ENCODE assay signal across 32 cellular contexts in the genomic region with DNA sequence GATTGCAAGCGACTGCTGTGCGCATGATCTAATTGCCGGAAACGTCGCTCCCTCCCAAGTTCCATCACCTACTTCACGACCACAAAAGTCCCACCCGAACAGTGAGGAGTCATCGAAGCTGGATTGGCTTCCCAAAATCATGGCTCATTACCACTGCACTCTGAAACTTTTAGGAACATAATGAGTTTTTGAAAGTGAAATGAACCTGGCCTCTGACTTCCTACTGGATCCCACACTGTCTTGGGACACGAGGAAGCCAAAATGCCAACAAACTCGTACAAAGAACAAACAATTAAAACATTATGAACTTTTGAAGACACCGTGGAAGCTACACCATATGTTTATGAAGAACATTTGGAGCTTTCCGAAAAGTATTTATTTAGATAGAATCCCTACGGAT.
"Had no signal": no experiment of that assay in that cellular context is flagged by ENCODE, and none has a peak within 500 bp of the region (broad histone marks: within the 10 kb centered on the region; RNA-seq: fewer than 3 reads in every experiment).

No MANE protein-coding gene starts in this region.

- ATAC-seq: activated naive CD4-positive, alpha-beta T cell treated with anti-CD3 and anti-CD28 coated beads, Interleukin-2, amount 50 U/mL, for 72 hours; activated naive CD8-positive, alpha-beta T cell treated with anti-CD3 and anti-CD28 coated beads, Interleukin-2, amount 50 U/mL, for 24 hours; activated T-cell treated with anti-CD3 and anti-CD28 coated beads, Interleukin-2, amount 50 U/mL, for 4 hours; activated T-cell treated with anti-CD3 and anti-CD28 coated beads, Interleukin-2, amount 50 U/mL, for 72 hours; activated T-helper 17 cell treated with anti-CD3 and anti-CD28 coated beads, Interleukin-2, amount 50 U/mL, for 72 hours; body of pancreas had no signal

- H3K27ac ChIP-seq: adrenal gland, ascending aorta, body of pancreas, brain microvascular endothelial cell, breast epithelium, cardiac muscle cell had no signal

- H3K4me1 ChIP-seq: adrenal gland, ascending aorta, body of pancreas, breast epithelium had no signal

- H3K27me3 ChIP-seq: adrenal gland, ascending aorta, body of pancreas, brain microvascular endothelial cell, breast epithelium, cardiac muscle cell had no signal

- H3K36me3 ChIP-seq: adrenal gland, ascending aorta, brain microvascular endothelial cell, breast epithelium, cardiac muscle cell had no signal

- DNase-seq: activated effector memory CD4-positive, alpha-beta T cell treated with anti-CD3 and anti-CD28 coated beads, Interleukin-2, amount 50 U/mL, for 16 hours; activated effector memory CD4-positive, alpha-beta T cell treated with Interleukin-2 at 50 U/mL for 16 hours; activated gamma-delta T cell; activated gamma-delta T cell treated with Interleukin-2 at 50 U/mL for 16 hours; activated naive CD4-positive, alpha-beta T cell; activated naive CD4-positive, alpha-beta T cell treated with anti-CD3 and anti-CD28 coated beads for 36 hours; activated naive CD4-positive, alpha-beta T cell treated with anti-CD3 and anti-CD28 coated beads, Interleukin-2, amount 10 ng/mL, durations not matched to agents 7 days and 5 days; activated naive CD4-positive, alpha-beta T cell treated with anti-CD3 and anti-CD28 coated beads, Interleukin-2, amount 50 U/mL, for 16 hours; activated naive CD4-positive, alpha-beta T cell treated with Interleukin-2 at 50 U/mL for 16 hours; activated naive CD8-positive, alpha-beta T cell treated with anti-CD3 and anti-CD28 coated beads for 36 hours; activated naive CD8-positive, alpha-beta T cell treated with anti-CD3 and anti-CD28 coated beads, Interleukin-2, amount 10 ng/mL, durations not matched to agents 7 days and 5 days; activated naive CD8-positive, alpha-beta T cell treated with anti-CD3 and anti-CD28 coated beads, Interleukin-2, amount 50 U/mL, for 24 hours; activated T-cell treated with anti-CD3 and anti-CD28 coated beads, Interleukin-2, amount 50 U/mL, for 1 hour; activated T-cell treated with anti-CD3 and anti-CD28 coated beads, Interleukin-2, amount 50 U/mL, for 24 hours; activated T-cell treated with anti-CD3 and anti-CD28 coated beads, Interleukin-2, amount 50 U/mL, for 4 hours; activated T-cell treated with anti-CD3 and anti-CD28 coated beads, Interleukin-2, amount 50 U/mL, for 48 hours; activated T-cell treated with anti-CD3 and anti-CD28 coated beads, Interleukin-2, amount 50 U/mL, for 72 hours; adrenal gland; amniotic stem cell; amygdala; anterior cingulate cortex; aorta; body of pancreas; brain microvascular endothelial cell; caudate nucleus; central memory CD4-positive, alpha-beta T cell; cerebellar nuclear complex had no signal

- H3K4me3 ChIP-seq: adrenal gland, ascending aorta, body of pancreas, breast epithelium, cardiac muscle cell had no signal

- H3K9me3 ChIP-seq: adrenal gland, ascending aorta, body of pancreas, breast epithelium had no signal
